25 cellular contexts compared by ENCODE assay signal in genomic region chr4:37629713-37630112, GRCh38.
"Had no signal": no experiment of that assay in that cellular context is flagged by ENCODE, and none has a peak within 500 bp of the region (broad histone marks: within the 10 kb centered on the region; RNA-seq: fewer than 3 reads in every experiment).

No MANE protein-coding gene starts in this region.

- ATAC-seq: activated CD8-positive, alpha-beta memory T cell treated with anti-CD3 and anti-CD28 coated beads, Interleukin-2, amount 10 ng/mL, durations not matched to agents 7 days and 5 days; Panc1 had no signal

- H3K4me3 Mint-ChIP-seq: activated B cell treated with CpG ODN at 0.5 μM for 24 hours; activated CD4-positive, alpha-beta T cell treated with anti-CD3 and anti-CD28 coated beads, Interleukin-2, amount 10 ng/mL, durations not matched to agents 24 days and 14 days; activated CD8-positive, alpha-beta memory T cell treated with anti-CD3 and anti-CD28 coated beads, Interleukin-2, amount 10 ng/mL, durations not matched to agents 7 days and 5 days; activated naive CD4-positive, alpha-beta T cell treated with anti-CD3 and anti-CD28 coated beads, Interleukin-2, amount 50 U/mL, for 24 hours; activated T-cell treated with anti-CD3 and anti-CD28 coated beads, Interleukin-2, amount 50 U/mL, for 24 hours; activated T-helper 1 cell treated with anti-CD3 and anti-CD28 coated beads, Interleukin-12 subunit alpha, Interleukin-12 subunit beta, Interleukin-2, Interleukin-4 antibody, amounts not matched to agents 30 ng/mL and 10 ng/mL and 1 ng/mL, durations not matched to agents 14 hours and 24 hours and 36 hours; T-helper 1 cell treated with Interleukin-12 subunit alpha and Interleukin-12 subunit beta and Interleukin-4 antibody, amounts not matched to agents 30 μg/mL and 1 μg/mL, for 36 hours had no signal

- H3K4me1 Mint-ChIP-seq: activated B cell treated with CpG ODN at 0.5 μM for 24 hours; activated CD4-positive, alpha-beta T cell treated with anti-CD3 and anti-CD28 coated beads, Interleukin-2, amount 10 ng/mL, durations not matched to agents 24 days and 14 days; activated CD8-positive, alpha-beta memory T cell treated with anti-CD3 and anti-CD28 coated beads, Interleukin-2, amount 10 ng/mL, durations not matched to agents 7 days and 5 days; activated naive CD4-positive, alpha-beta T cell treated with anti-CD3 and anti-CD28 coated beads, Interleukin-2, amount 50 U/mL, for 24 hours had no signal

- DNase-seq: activated B cell treated with CpG ODN at 0.5 μM for 24 hours; activated CD4-positive, alpha-beta T cell treated with anti-CD3 and anti-CD28 coated beads for 1 hour; activated CD4-positive, alpha-beta T cell treated with anti-CD3 and anti-CD28 coated beads, Interleukin-2, amount 10 ng/mL, durations not matched to agents 24 days and 14 days; activated CD4-positive, alpha-beta T cell treated with anti-CD3 and anti-CD28 coated beads, Interleukin-2, amount 50 U/mL, for 48 hours; activated CD8-positive, alpha-beta memory T cell treated with anti-CD3 and anti-CD28 coated beads, Interleukin-2, amount 10 ng/mL, durations not matched to agents 7 days and 5 days; activated effector memory CD4-positive, alpha-beta T cell treated with Interleukin-2 at 50 U/mL for 16 hours; activated naive CD4-positive, alpha-beta T cell; activated T-cell treated with anti-CD3 and anti-CD28 coated beads, Interleukin-2, amount 50 U/mL, for 24 hours; aorta; Karpas-422; MM.1S; NCI-H1105 treated with DMSO at 0.1 percent for 48 hours; NCI-H1436 treated with DMSO at 0.1 percent for 48 hours; NCI-H187; NCI-H2081; NCI-H510A treated with DMSO at 0.1 percent for 48 hours; NCI-H69; NK-92 treated with Interleukin-12 subunit alpha and Interleukin-12 subunit beta, amount 100 ng/mL, for 24 hours; SHP77 treated with DMSO at 0.1 percent for 48 hours; T-helper 9 cell had no signal

- H3K27me3 Mint-ChIP-seq: activated B cell treated with CpG ODN at 0.5 μM for 24 hours; activated CD4-positive, alpha-beta T cell treated with anti-CD3 and anti-CD28 coated beads, Interleukin-2, amount 10 ng/mL, durations not matched to agents 24 days and 14 days; activated CD8-positive, alpha-beta memory T cell treated with anti-CD3 and anti-CD28 coated beads, Interleukin-2, amount 10 ng/mL, durations not matched to agents 7 days and 5 days; activated naive CD4-positive, alpha-beta T cell treated with anti-CD3 and anti-CD28 coated beads, Interleukin-2, amount 50 U/mL, for 24 hours; activated T-cell treated with anti-CD3 and anti-CD28 coated beads, Interleukin-2, amount 50 U/mL, for 24 hours had no signal

- H3K9me3 Mint-ChIP-seq: activated B cell treated with CpG ODN at 0.5 μM for 24 hours; activated CD4-positive, alpha-beta T cell treated with anti-CD3 and anti-CD28 coated beads, Interleukin-2, amount 10 ng/mL, durations not matched to agents 24 days and 14 days; activated naive CD4-positive, alpha-beta T cell treated with anti-CD3 and anti-CD28 coated beads, Interleukin-2, amount 50 U/mL, for 24 hours; activated T-cell treated with anti-CD3 and anti-CD28 coated beads, Interleukin-2, amount 50 U/mL, for 24 hours; activated T-helper 1 cell treated with anti-CD3 and anti-CD28 coated beads, Interleukin-12 subunit alpha, Interleukin-12 subunit beta, Interleukin-2, Interleukin-4 antibody, amounts not matched to agents 30 ng/mL and 10 ng/mL and 1 ng/mL, durations not matched to agents 14 hours and 24 hours and 36 hours; T-helper 1 cell treated with Interleukin-12 subunit alpha and Interleukin-12 subunit beta and Interleukin-4 antibody, amounts not matched to agents 30 μg/mL and 1 μg/mL, for 36 hours had no signal

- FAIRE-seq: TTC549 had no signal

- H3K27ac Mint-ChIP-seq: activated B cell treated with CpG ODN at 0.5 μM for 24 hours; activated CD4-positive, alpha-beta T cell treated with anti-CD3 and anti-CD28 coated beads, Interleukin-2, amount 10 ng/mL, durations not matched to agents 24 days and 14 days; activated CD8-positive, alpha-beta memory T cell treated with anti-CD3 and anti-CD28 coated beads, Interleukin-2, amount 10 ng/mL, durations not matched to agents 7 days and 5 days; activated naive CD4-positive, alpha-beta T cell treated with anti-CD3 and anti-CD28 coated beads, Interleukin-2, amount 50 U/mL, for 24 hours; activated T-cell treated with anti-CD3 and anti-CD28 coated beads, Interleukin-2, amount 50 U/mL, for 24 hours; activated T-helper 1 cell treated with anti-CD3 and anti-CD28 coated beads, Interleukin-12 subunit alpha, Interleukin-12 subunit beta, Interleukin-2, Interleukin-4 antibody, amounts not matched to agents 30 ng/mL and 10 ng/mL and 1 ng/mL, durations not matched to agents 14 hours and 24 hours and 36 hours; T-helper 1 cell treated with Interleukin-12 subunit alpha and Interleukin-12 subunit beta and Interleukin-4 antibody, amounts not matched to agents 30 μg/mL and 1 μg/mL, for 36 hours had no signal
